In genomic region chr2:160210599-160211138, GRCh38 we compare ENCODE assay signal across 8 cellular contexts. TPM values are rescaled to one million over a fixed set of nuclear protein-coding genes. Genes with fewer than 3 reads are reported as not detected.
A peak's percentile ranks its signal among the peaks of the same experiment; 100 is the strongest.
DNase-seq lines count a peak whose midpoint lies in the region; ATAC-seq and TF ChIP-seq lines count a peak whose summit lies in the region.

No MANE protein-coding gene starts in this region.

- H3K9ac ChIP-seq in PC-3 (ENCODE audit: low read length): no peak overlapping the region

- no peaks in the 10 kb centered on the region for H3K27me3 ChIP-seq in BE2C
- no peaks in the 10 kb centered on the region for H3K27me3 ChIP-seq in PC-3 (ENCODE audit: low read length)

- no peaks in the 10 kb centered on the region for H4K20me1 ChIP-seq in PC-3 (ENCODE audit: low read length)

- POLR2A ChIA-PET in PC-3 (lab: Charles Lee; ENCODE audit: unreplicated experiment): no interaction called here

- no peak overlapping the region for H3K27ac ChIP-seq in PC-3 (ENCODE audit: low read length)

- H3K9me3 ChIP-seq in BE2C (no peaks in the 10 kb centered on the region), PC-3 (ENCODE audit: low read length) (no peaks in the 10 kb centered on the region)

- no peaks in the 10 kb centered on the region for H3K79me2 ChIP-seq in PC-3 (ENCODE audit: low read length)

- intact Hi-C loops in PC-3 (cut with micrococcal nuclease): loop anchor here (1.0 kb wide), 1 partner anchor 100 kb away; no protein-coding TSS in a partner anchor

- CTCF ChIA-PET in PC-3 (lab: Charles Lee): no interaction called here

- H3K4me3 ChIP-seq in BE2C (ENCODE audit: low read depth, low read length): no peak overlapping the region
- H3K4me3 ChIP-seq in PC-3 (ENCODE audit: low read length): no peak overlapping the region

- H3K4me1 ChIP-seq in BE2C (no peaks in the 10 kb centered on the region; the same call in 1 of the 2 replicates), PC-3 (ENCODE audit: insufficient read depth, low read length) (peaks cover 83% of the 10 kb centered on the region)

- no TSS peak for BruUV-seq in PC-3 (replicated peaks; lab: Mats Ljungman, UMichigan)

- DNase-seq in BE2C: peak; percentile 72
- peak; percentile 75 for DNase-seq in PC-3
- peak; percentile 84 for DNase-seq in activated T-cell treated with anti-CD3 and anti-CD28 coated beads, Interleukin-2, amount 50 U/mL, for 48 hours
- peak; percentile 33 for DNase-seq in globus pallidus (ENCODE audit: low spot score)
- DNase-seq in renal cortical epithelial cell (ENCODE audit: low read depth): peak; percentile 58
- DNase-seq in DMS79 (lab: John Stamatoyannopoulos, UW): no peak

- H3K4me2 ChIP-seq in PC-3 (ENCODE audit: low read length): 0 out of 2 replicates have a peak overlapping the region, but pooled peaks have one; percentile 1

- TF ChIP-seq CTCF in BE2C (IDR thresholded peaks at IDR 0.05; ENCODE audit: low read depth, low read length) (peak; percentile 85), PC-3 (conservative IDR thresholded peaks at IDR 0.05; ENCODE audit: low read depth, low read length) (peak; percentile 90)

- H3K36me3 ChIP-seq in BE2C (no peaks in the 10 kb centered on the region), PC-3 (ENCODE audit: low read depth, low read length) (no peaks in the 10 kb centered on the region; the same call in 1 of the 2 replicates)

- no peak overlapping the region for H2AFZ ChIP-seq in PC-3 (ENCODE audit: low read length)

- peaks cover 4% of the 10 kb centered on the region for H3F3A ChIP-seq in PC-3 (ENCODE audit: low read length, unreplicated experiment)

- ATAC-seq in GM18873 (IDR thresholded peaks at IDR 0.05; ENCODE audit: low FRiP score, unreplicated experiment) (peak; percentile 93), HG03066 (IDR thresholded peaks at IDR 0.05; ENCODE audit: low read depth, unreplicated experiment) (peak; percentile 93), PC-3 (no peak)

- H3K9me2 ChIP-seq in PC-3 (replicated peaks; ENCODE audit: low read length): no peaks in the 10 kb centered on the region

RNA-seq across cellular contexts. Expression of gene ITGB6, which starts 10.6 kb away (rescaled TPM):
- not detected for polyA plus RNA-seq in BE2C (2012; ENCODE audit: insufficient read depth, insufficient read length, low read depth)
- 7.2 and 7.3 TPM in 2 replicates for total RNA-seq in PC-3 (2014; rRNA removed)
- 259 and 383 TPM in 2 replicates for total RNA-seq in renal cortical epithelial cell

Comparison
In these comparisons a context has a peak if more than half of its experiments do, and no peak if none do; other contexts are left out.
1. RNA of gene ITGB6, which starts 10.6 kb away (total RNA-seq): 259 to 383 TPM in renal cortical epithelial cell; 7.2 to 7.3 TPM in PC-3; every median in the first group is over 10 times any median in the second.